8 cellular contexts compared by ENCODE assay signal in genomic region chr5:149990518-149991376, GRCh38. TPM values are rescaled to one million over a fixed set of nuclear protein-coding genes. Genes with fewer than 3 reads are reported as not detected.
DNase-seq lines count a peak whose midpoint lies in the region; ATAC-seq and TF ChIP-seq lines count a peak whose summit lies in the region.

No MANE protein-coding gene starts in this region.

- no peak overlapping the region for H3K14ac ChIP-seq in IMR-90 (replicated peaks; ENCODE audit: low read depth, low read length)

- H3K9me3 Mint-ChIP-seq in natural killer cell, result no peaks in the 10 kb centered on the region

- H3K9me2 ChIP-seq in OCI-LY7 (ENCODE audit: insufficient read depth, low read length), result no peaks in the 10 kb centered on the region

- H3K27me3 ChIP-seq in IMR-90 (ENCODE audit: control insufficient read depth, insufficient read depth, low read length) (no peaks in the 10 kb centered on the region), stomach (no peaks in the 10 kb centered on the region)

- H4K20me1 ChIP-seq in IMR-90 (ENCODE audit: insufficient read depth, low read length) (no peaks in the 10 kb centered on the region), OCI-LY7 (ENCODE audit: insufficient read depth, low read length) (no peaks in the 10 kb centered on the region)

- H2AFZ ChIP-seq in IMR-90 (replicated peaks; ENCODE audit: low read length, poor library complexity) (peak overlapping the region; percentile 34), OCI-LY7 (ENCODE audit: low read length) (no peak overlapping the region)

- DNase-seq in C1 segment of cervical spinal cord (lab: John Stamatoyannopoulos, UW) (peak in 10 of 14 donors; percentile 3 to 78 (median 19)), IMR-90 (peak; percentile 76), OCI-LY7 (ENCODE audit: low spot score) (peak; percentile 74), activated T-cell treated with anti-CD3 and anti-CD28 coated beads for 24 hours (ENCODE audit: low read depth) (peak; percentile 57), natural killer cell (peak; percentile 48), stomach (peak; percentile 81)

- TF ChIP-seq RAD21 in IMR-90 (IDR thresholded peaks at IDR 0.05; ENCODE audit: low read length), result peak; percentile 94

- no peak overlapping the region for H3K27ac ChIP-seq in IMR-90 (ENCODE audit: insufficient read depth, low read length)
- H3K27ac ChIP-seq in OCI-LY7 (ENCODE audit: low read depth, low read length, poor library complexity, severe bottlenecking), result no peak overlapping the region
- H3K27ac ChIP-seq in stomach, result no peak overlapping the region

- intact Hi-C loops in IMR-90 (cut with micrococcal nuclease) (loop anchor here (1.0 to 2.0 kb wide), 3 partner anchors 28 to 354 kb away; no protein-coding TSS in a partner anchor), OCI-LY7 (cut with micrococcal nuclease; ENCODE audit: unreplicated experiment) (loop anchor here (1.0 to 5.0 kb wide), 3 partner anchors 138 to 354 kb away; no protein-coding TSS in a partner anchor), natural killer cell (cut with micrococcal nuclease) (loop anchor here (1.0 to 2.0 kb wide), 2 partner anchors 156 to 354 kb away; no protein-coding TSS in a partner anchor), stomach (cut with DNase I; ENCODE audit: low total_unique reads) (loop anchor here (5.0 to 10.0 kb wide), 2 partner anchors 158 to 356 kb away; no protein-coding TSS in a partner anchor)

- no peak overlapping the region for H3K23ac ChIP-seq in IMR-90 (ENCODE audit: low read depth, low read length)

- no peaks in the 10 kb centered on the region for H3K9me3 ChIP-seq in IMR-90 (ENCODE audit: control insufficient read depth, insufficient read depth, low read length)
- no peaks in the 10 kb centered on the region for H3K9me3 ChIP-seq in OCI-LY7 (ENCODE audit: low read length)
- H3K9me3 ChIP-seq in stomach, result no peaks in the 10 kb centered on the region

- peak; percentile 94 for TF ChIP-seq CTCF in IMR-90 (conservative IDR thresholded peaks at IDR 0.05; ENCODE audit: low read depth, low read length)
- TF ChIP-seq CTCF in OCI-LY7 (conservative IDR thresholded peaks at IDR 0.05; ENCODE audit: low read length), result peak; percentile 97
- peak; percentile 92 for TF ChIP-seq CTCF in natural killer cell (IDR thresholded peaks at IDR 0.05)
- peak in 5 of 7 experiments; percentile 81 to 91 (median 90) for TF ChIP-seq CTCF in stomach (IDR thresholded peaks at IDR 0.05)

- no peak for TF ChIP-seq POLR2A in IMR-90 (IDR thresholded peaks at IDR 0.05; ENCODE audit: low read depth, low read length)
- TF ChIP-seq POLR2A in stomach (IDR thresholded peaks at IDR 0.05), result no peak

- H2BK15ac ChIP-seq in IMR-90 (ENCODE audit: low read depth, low read length), result no peak overlapping the region

- H3K4me1 ChIP-seq in IMR-90 (ENCODE audit: control insufficient read depth, insufficient read depth, low read length), result peaks cover 2% of the 10 kb centered on the region; the same call in 1 of the 2 replicates
- no peaks in the 10 kb centered on the region for H3K4me1 ChIP-seq in OCI-LY7 (ENCODE audit: insufficient read depth, low read length, poor library complexity, severe bottlenecking)
- H3K4me1 ChIP-seq in stomach, result peaks cover 0 to 4% (median 0%) of the 10 kb centered on the region in 4 donors

- POLR2A ChIA-PET in IMR-90 (lab: Charles Lee; ENCODE audit: unreplicated experiment), result no interaction called here
- POLR2A ChIA-PET in OCI-LY7 (lab: Charles Lee), result interaction anchor here (0.5 to 1.0 kb wide), 3 partner anchors 28 to 260 kb away, joined by 3 to 5 read pairs (median 3); no protein-coding TSS in a partner anchor

- no peak overlapping the region for H3K18ac ChIP-seq in IMR-90 (ENCODE audit: low read depth, low read length)

- H3K79me2 ChIP-seq in OCI-LY7 (ENCODE audit: insufficient read depth, low read depth, low read length), result no peaks in the 10 kb centered on the region

- H2AK9ac ChIP-seq in IMR-90 (replicated peaks; ENCODE audit: low read depth, low read length, poor library complexity), result no peak overlapping the region

- in situ Hi-C loops in IMR-90 (cut with MboI; ENCODE audit: low sequenced_read_pairs), result no loop called here

- no peak overlapping the region for H2BK120ac ChIP-seq in IMR-90 (ENCODE audit: low read depth, low read length)

- no peak overlapping the region for H2AK5ac ChIP-seq in IMR-90 (ENCODE audit: low read depth, low read length)

- H4K8ac ChIP-seq in IMR-90 (ENCODE audit: low read depth in 2 of 2, low read length in 2 of 2), result no peak overlapping the region

- H3K27me3 Mint-ChIP-seq in natural killer cell (ENCODE audit: low read depth in 2 of 2), result no peaks in the 10 kb centered on the region

- H3K56ac ChIP-seq in IMR-90 (ENCODE audit: extremely low read depth, insufficient read depth, low read length), result no peak overlapping the region

- no peak overlapping the region for H4K91ac ChIP-seq in IMR-90 (ENCODE audit: insufficient read depth, low read depth, low read length)

- H3K4me2 ChIP-seq in IMR-90 (ENCODE audit: low read depth, low read length) (no peak overlapping the region), OCI-LY7 (ENCODE audit: low read length) (no peak overlapping the region)

- no peak overlapping the region for H4K5ac ChIP-seq in IMR-90 (ENCODE audit: low read depth, low read length)

- H3K36me3 ChIP-seq in IMR-90 (ENCODE audit: control insufficient read depth, insufficient read depth, low read length) (peaks cover 7% of the 10 kb centered on the region), OCI-LY7 (ENCODE audit: insufficient read depth, low read length) (no peaks in the 10 kb centered on the region), stomach (peaks cover 0 to 21% (median 15%) of the 10 kb centered on the region in 4 donors)

- no peak overlapping the region for H2BK5ac ChIP-seq in IMR-90 (ENCODE audit: low read depth, low read length, poor library complexity, severe bottlenecking)

- no peak for TF ChIP-seq EP300 in stomach (IDR thresholded peaks at IDR 0.05)

- no peak overlapping the region for H2BK20ac ChIP-seq in IMR-90 (ENCODE audit: low read depth, low read length)

- no CpG with 5 or more reads among the region's 4 CpGs for WGBS in IMR-90 (ENCODE audit: extremely low coverage in 2 of 2, insufficient read length in 1 of 2), 2 experiments
- WGBS in stomach, 5 donors, result 64 to 70% (median 68%) methylated on average over 4 of the region's 4 CpGs

- H3K4me1 Mint-ChIP-seq in natural killer cell, result no peaks in the 10 kb centered on the region

- H3K79me1 ChIP-seq in IMR-90 (ENCODE audit: low read depth in 1 of 2, low read length in 2 of 2), result peaks cover 0 to 6% of the 10 kb centered on the region in 2 experiments; a peak in 1 of 4 replicates

- H3K9ac ChIP-seq in IMR-90 (ENCODE audit: low read depth, low read length), result no peak overlapping the region

- H3K4me3 Mint-ChIP-seq in natural killer cell, result no peak overlapping the region

- H3K36me3 Mint-ChIP-seq in natural killer cell, result no peaks in the 10 kb centered on the region

- peak; percentile 66 for ATAC-seq in GM19397 (IDR thresholded peaks at IDR 0.05; ENCODE audit: unreplicated experiment)
- peak; percentile 93 for ATAC-seq in IMR-90 (ENCODE audit: low read depth)
- ATAC-seq in esophagus mucosa, result peak; percentile 90
- ATAC-seq in natural killer cell, result peak; percentile 84 to 100 (median 98)

- no peak overlapping the region for H3K4ac ChIP-seq in IMR-90 (ENCODE audit: low read depth, low read length)

- peaks cover 9% of the 10 kb centered on the region for H3K9me1 ChIP-seq in IMR-90 (ENCODE audit: insufficient read depth, low read length)

- dilution Hi-C loops in IMR-90 (cut with HindIII; ENCODE audit: low sequenced_read_pairs, unreplicated experiment), result no loop called here

- H3K4me3 ChIP-seq in IMR-90 (ENCODE audit: insufficient read depth, low read depth, low read length) (no peak overlapping the region), OCI-LY7 (ENCODE audit: low read depth, low read length, poor library complexity, severe bottlenecking) (no peak overlapping the region), stomach (no peak overlapping the region)

- CTCF ChIA-PET in IMR-90 (lab: Yijun Ruan, JAX) (interaction anchor here (0.6 to 4.7 kb wide), 16 partner anchors 9 to 351 kb away, joined by 3 to 63 read pairs (median 4); partner anchors contain the start of genes HMGXB3, SLC26A2 and TIGD6), OCI-LY7 (lab: Charles Lee; ENCODE audit: unreplicated experiment) (interaction anchor here (0.5 to 1.2 kb wide), 2 partner anchors 157 to 354 kb away, joined by 4 to 5 read pairs; no protein-coding TSS in a partner anchor)

- no peak overlapping the region for H3K27ac Mint-ChIP-seq in natural killer cell

- BruUV-seq in IMR-90 (replicated peaks; lab: Mats Ljungman, UMichigan) (no TSS peak), OCI-LY7 (replicated peaks; lab: Mats Ljungman, UMichigan) (no TSS peak)

RNA-seq across cellular contexts. Expression of gene TIGD6, which starts 9.7 kb away (rescaled TPM):
- 6.1 and 6.6 TPM in 2 replicates for total RNA-seq in IMR-90 (2012; rRNA removed)
- polyA plus RNA-seq in IMR-90 (2012; rRNA removed), result 4.4 and 5.8 TPM in 2 replicates
- 3.8 and 4.4 TPM in 2 replicates for polyA plus RNA-seq in IMR-90 (2012; cell fraction: cytosol; rRNA removed)
- polyA plus RNA-seq in IMR-90 (2012; cell fraction: nucleus; rRNA removed; ENCODE audit: low replicate concordance), result 1.9 and 4.0 TPM in 2 replicates
- total RNA-seq in OCI-LY7 (2014; rRNA removed; shearing (Covaris generic)), result 3.4 and 5.4 TPM in 2 replicates
- 4.6 and 6.5 TPM in 2 replicates for total RNA-seq in OCI-LY7 (2022)
- 2.6 TPM for total RNA-seq in esophagus mucosa
- 1 to 10 TPM; 1.8 to 3.9 (median 2.5) TPM for total RNA-seq in natural killer cell
- total RNA-seq in stomach, result 1 to 10 TPM in 2 of 5 donors, under 1 TPM in 2, not detected in 1; under 0.01 to 3.3 (median 1.6) TPM
- polyA plus RNA-seq in stomach, result 1 to 10 TPM; 1.8 to 2.9 (median 2.9) TPM

RNA-seq across cellular contexts. Expression of gene HMGXB3, which starts 9.8 kb away (rescaled TPM):
- total RNA-seq in IMR-90 (2012; rRNA removed) (27.6 and 29.2 TPM in 2 replicates), OCI-LY7 (2022) (40.2 and 44.0 TPM in 2 replicates), esophagus mucosa (13.4 TPM), natural killer cell (10 to 100 TPM; 39.0 to 46.5 (median 45.8) TPM), stomach (10 to 100 TPM; 17.5 to 90.6 (median 52.0) TPM)
- polyA plus RNA-seq in IMR-90 (2012; rRNA removed) (27.6 and 30.6 TPM in 2 replicates), stomach (10 to 100 TPM in 1 of 3 donors, 1 to 10 TPM in 2; 7.9 to 15.3 (median 10.0) TPM)
- polyA plus RNA-seq in IMR-90 (2012; cell fraction: cytosol; rRNA removed), result 15.9 and 22.3 TPM in 2 replicates
- polyA plus RNA-seq in IMR-90 (2012; cell fraction: nucleus; rRNA removed; ENCODE audit: low replicate concordance), result 89.7 and 113 TPM in 2 replicates
- 35.1 and 40.4 TPM in 2 replicates for total RNA-seq in OCI-LY7 (2014; rRNA removed; shearing (Covaris generic))

RNA-seq across cellular contexts. Expression of gene SLC26A2, which starts 30.2 kb away (rescaled TPM):
- total RNA-seq in IMR-90 (2012; rRNA removed) (9.9 and 12.8 TPM in 2 replicates), OCI-LY7 (2022) (2.8 and 3.5 TPM in 2 replicates), esophagus mucosa (8.9 TPM), natural killer cell (10 to 100 TPM in 1 of 3 donors, 1 to 10 TPM in 2; 6.2 to 10.9 (median 8.1) TPM), stomach (100 to 1,000 TPM in 1 of 5 donors, 10 to 100 TPM in 1, 1 to 10 TPM in 3; 3.6 to 135 (median 8.4) TPM)
- polyA plus RNA-seq in IMR-90 (2012; rRNA removed) (1.5 and 2.2 TPM in 2 replicates), stomach (1 to 10 TPM in 2 of 3 donors, under 1 TPM in 1; 0.81 to 7.4 (median 1.2) TPM)
- polyA plus RNA-seq in IMR-90 (2012; cell fraction: cytosol; rRNA removed), result 0.38 and 0.51 TPM in 2 replicates
- 0.26 and 1.9 TPM in 2 replicates for polyA plus RNA-seq in IMR-90 (2012; cell fraction: nucleus; rRNA removed; ENCODE audit: low replicate concordance)
- total RNA-seq in OCI-LY7 (2014; rRNA removed; shearing (Covaris generic)), result 1.2 and 2.1 TPM in 2 replicates

RNA-seq across cellular contexts. Expression of gene PDE6A, which starts 46.2 kb away (rescaled TPM):
- not detected in 2 replicates for total RNA-seq in IMR-90 (2012; rRNA removed)
- polyA plus RNA-seq in IMR-90 (2012; rRNA removed), result not detected in 2 replicates
- not detected in 2 replicates for polyA plus RNA-seq in IMR-90 (2012; cell fraction: cytosol; rRNA removed)
- polyA plus RNA-seq in IMR-90 (2012; cell fraction: nucleus; rRNA removed; ENCODE audit: low replicate concordance), result not detected in 2 replicates
- total RNA-seq in OCI-LY7 (2014; rRNA removed; shearing (Covaris generic)), result not detected in 2 replicates
- not detected in 2 replicates for total RNA-seq in OCI-LY7 (2022)
- 0.48 TPM for total RNA-seq in esophagus mucosa
- not detected for total RNA-seq in natural killer cell
- under 1 TPM in 1 of 5 donors, not detected in 4; under 0.01 TPM for total RNA-seq in stomach
- under 1 TPM in 1 of 3 donors, not detected in 2; 0.80 TPM for polyA plus RNA-seq in stomach

Comparison
In these comparisons a context has a peak if more than half of its experiments do, and no peak if none do; other contexts are left out.
1. DNase-seq: peak in every context shown above with its lines; median percentile 81 in stomach; 76 in IMR-90; 74 in OCI-LY7; 57 in activated T-cell treated with anti-CD3 and anti-CD28 coated beads for 24 hours; 48 in natural killer cell; 19 in C1 segment of cervical spinal cord.